In genomic region chr7:134888141-134888740, GRCh38 we compare ENCODE assay signal across 26 cellular contexts.
DNase-seq lines count a peak whose midpoint lies in the region; ATAC-seq and TF ChIP-seq lines count a peak whose summit lies in the region.
"Had no signal": no experiment of that assay in that cellular context is flagged by ENCODE, and none has a peak within 500 bp of the region (broad histone marks: within the 10 kb centered on the region; RNA-seq: fewer than 3 reads in every experiment).

No MANE protein-coding gene starts in this region.

- TF ChIP-seq CTCF in Caco-2 (IDR thresholded peaks at IDR 0.05; ENCODE audit: insufficient read depth in 1 of 2, low read depth in 1 of 2, low read length in 1 of 2, severe bottlenecking in 1 of 2, unreplicated experiment in 1 of 2) (no peak), epithelial cell of esophagus (IDR thresholded peaks at IDR 0.05; ENCODE audit: insufficient read depth, low read depth, low read length, missing control alignments) (no peak), osteoblast (IDR thresholded peaks at IDR 0.05; ENCODE audit: extremely low read depth, low read depth, low read length) (no peak)

- intact Hi-C loops in Caco-2 (cut with micrococcal nuclease; ENCODE audit: unreplicated experiment): no loop called here

- peaks cover 25% of the 10 kb centered on the region for H3K36me3 Mint-ChIP-seq in Caco-2 (ENCODE audit: insufficient read depth, unreplicated experiment)
- H3K36me3 Mint-ChIP-seq: activated naive CD8-positive, alpha-beta T cell had no signal

- peaks cover 86% of the 10 kb centered on the region for H4K20me1 ChIP-seq in osteoblast (ENCODE audit: insufficient read depth, low read length)

- H3K27me3 Mint-ChIP-seq in Caco-2 (ENCODE audit: insufficient read depth, unreplicated experiment): no peaks in the 10 kb centered on the region

- H3K27ac Mint-ChIP-seq in Caco-2 (ENCODE audit: unreplicated experiment): peak overlapping the region; percentile 67
- H3K27ac Mint-ChIP-seq: activated naive CD8-positive, alpha-beta T cell; activated T-cell treated with anti-CD3 and anti-CD28 coated beads, Interleukin-2, amount 50 U/mL, for 72 hours; IgD-negative memory B cell had no signal

- H3K4me2 ChIP-seq in osteoblast (ENCODE audit: insufficient read depth, low read length): no peak overlapping the region

- DNase-seq in Caco-2 (no peak), OCI-M1 (lab: John Stamatoyannopoulos, UW) (peak; percentile 22), epithelial cell of esophagus (ENCODE audit: low read depth) (peak; percentile 86), osteoblast (ENCODE audit: insufficient read length, low spot score, missing footprints) (no peak), DMS53 treated with DMSO at 0.1 percent for 48 hours (lab: John Stamatoyannopoulos, UW; ENCODE audit: unreplicated experiment) (no peak), amniotic stem cell (lab: John Stamatoyannopoulos, UW) (no peak)
- no peak for DNase-seq in activated T-cell treated with anti-CD3 and anti-CD28 coated beads, Interleukin-2, amount 50 U/mL, for 48 hours
- DNase-seq: activated CD8-positive, alpha-beta memory T cell treated with anti-CD3 and anti-CD28 coated beads for 24 hours; activated T-cell treated with anti-CD3 and anti-CD28 coated beads, Interleukin-2, amount 50 U/mL, for 72 hours; DMS53; effector CD4-positive, alpha-beta T cell; MM.1S; NCI-H1694 treated with DMSO at 0.1 percent for 48 hours; NCI-H446; pancreas; Peyer's patch; stimulated activated CD4-positive, alpha-beta T cell treated with anti-CD3 and anti-CD28 coated beads, Interleukin-2, amount 100 ng/mL, for 48 hours; stomach had no signal

- H3K79me2 ChIP-seq in osteoblast (ENCODE audit: insufficient read depth, low read length): peaks cover 81% of the 10 kb centered on the region

- H3K4me1 Mint-ChIP-seq in Caco-2 (ENCODE audit: low read depth, unreplicated experiment): peaks cover 41% of the 10 kb centered on the region

- no peaks in the 10 kb centered on the region for H3K9me3 Mint-ChIP-seq in Caco-2 (ENCODE audit: unreplicated experiment)
- H3K9me3 Mint-ChIP-seq: activated T-cell treated with anti-CD3 and anti-CD28 coated beads, Interleukin-2, amount 50 U/mL, for 72 hours; IgD-negative memory B cell had no signal

- CTCF ChIA-PET in Caco-2 (lab: Charles Lee): no interaction called here

- no peak overlapping the region for H2AFZ ChIP-seq in osteoblast (ENCODE audit: low read length)

- no TSS peak for BruUV-seq in Caco-2 (replicated peaks; lab: Mats Ljungman, UMichigan)

- H3K4me3 ChIP-seq in Caco-2 (ENCODE audit: low read depth, low read length) (no peak overlapping the region), epithelial cell of esophagus (ENCODE audit: low read length) (no peak overlapping the region), osteoblast (ENCODE audit: insufficient read depth, low read length) (no peak overlapping the region)
- H3K4me3 ChIP-seq: cardiac muscle cell, HAP-1, pancreas, Peyer's patch, skin epidermis, stomach had no signal

- no peaks in the 10 kb centered on the region for H3K36me3 ChIP-seq in Caco-2 (ENCODE audit: control insufficient read depth, insufficient read depth, low read length)
- H3K36me3 ChIP-seq in osteoblast (ENCODE audit: insufficient read depth, low read length): peaks cover 74% of the 10 kb centered on the region
- H3K36me3 ChIP-seq: cardiac muscle cell, HAP-1, pancreas, Peyer's patch, stomach had no signal

- H3K4me1 ChIP-seq in Caco-2 (peaks cover 69% of the 10 kb centered on the region), osteoblast (ENCODE audit: insufficient read depth, low read length) (peaks cover 84% of the 10 kb centered on the region)
- H3K4me1 ChIP-seq: HAP-1, Peyer's patch had no signal

- ATAC-seq in GM18517 (IDR thresholded peaks at IDR 0.05; ENCODE audit: unreplicated experiment): no peak
- ATAC-seq: activated T-cell treated with anti-CD3 and anti-CD28 coated beads, Interleukin-2, amount 50 U/mL, for 72 hours; pancreas; SK-N-SH treated with all-trans-retinoic acid at 6 μM for 48 hours had no signal

- no peak overlapping the region for H3K4me3 Mint-ChIP-seq in Caco-2 (ENCODE audit: unreplicated experiment)
- H3K4me3 Mint-ChIP-seq: activated naive CD8-positive, alpha-beta T cell; activated T-cell treated with anti-CD3 and anti-CD28 coated beads, Interleukin-2, amount 50 U/mL, for 72 hours; IgD-negative memory B cell had no signal

- POLR2A ChIA-PET in Caco-2 (lab: Charles Lee): no interaction called here

- H3K27me3 ChIP-seq in Caco-2 (replicated peaks; ENCODE audit: control insufficient read depth, insufficient read depth, low read length) (no peaks in the 10 kb centered on the region), osteoblast (ENCODE audit: insufficient read depth, low read length) (no peaks in the 10 kb centered on the region)
- H3K27me3 ChIP-seq: cardiac muscle cell, pancreas, Peyer's patch, stomach had no signal

- no peaks in the 10 kb centered on the region for H3K9me3 ChIP-seq in Caco-2
- no peaks in the 10 kb centered on the region for H3K9me3 ChIP-seq in osteoblast (ENCODE audit: low read depth, low read length)
- H3K9me3 ChIP-seq: HAP-1, pancreas, Peyer's patch, stomach had no signal

- H3K27ac ChIP-seq in osteoblast (ENCODE audit: low read depth, low read length): peak overlapping the region; percentile 47
- H3K27ac ChIP-seq: cardiac muscle cell, HL-60 had no signal

Comparison
In these comparisons a context has a peak if more than half of its experiments do, and no peak if none do; other contexts are left out.
1. DNase-seq: peak in OCI-M1 (single experiment) and epithelial cell of esophagus (single experiment); none in Caco-2 (0 of 2), osteoblast (single experiment), DMS53 treated with DMSO at 0.1 percent for 48 hours (single experiment), amniotic stem cell (single experiment) and activated T-cell treated with anti-CD3 and anti-CD28 coated beads, Interleukin-2, amount 50 U/mL, for 48 hours (0 of 2).